ENCODE assay signal across 17 cellular contexts in the genomic region with DNA sequence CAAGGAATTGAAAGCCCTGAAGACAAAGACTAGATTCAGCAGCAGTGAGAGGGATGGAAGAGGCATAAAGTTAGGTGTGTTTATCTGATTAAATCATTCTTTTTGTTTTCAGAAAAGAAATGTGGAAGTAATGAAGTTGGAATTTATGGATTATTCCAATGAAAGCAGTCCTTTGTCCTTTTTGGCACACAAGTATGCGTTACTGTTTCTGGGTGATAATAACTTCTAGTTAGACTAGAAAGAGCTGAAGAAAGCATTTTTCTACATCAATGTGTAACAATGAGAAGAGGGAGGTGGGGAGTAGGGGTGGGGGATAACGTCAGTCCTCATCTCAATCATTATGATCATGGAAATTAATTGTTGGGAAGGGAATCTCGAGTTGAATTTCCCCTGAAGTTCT. TPM values are rescaled to one million over a fixed set of nuclear protein-coding genes. Genes with fewer than 3 reads are reported as not detected.
DNase-seq lines count a peak whose midpoint lies in the region; ATAC-seq and TF ChIP-seq lines count a peak whose summit lies in the region.
"Had no signal": no experiment of that assay in that cellular context is flagged by ENCODE, and none has a peak within 500 bp of the region (broad histone marks: within the 10 kb centered on the region; RNA-seq: fewer than 3 reads in every experiment).

No MANE protein-coding gene starts in this region.

- H3K27ac Mint-ChIP-seq in MCF 10A (ENCODE audit: low read depth, unreplicated experiment), result no peak overlapping the region
- H3K27ac Mint-ChIP-seq: CD14-positive monocyte; CD4-positive, alpha-beta T cell; CD8-positive, alpha-beta memory T cell; GM23338; H9 had no signal

- no peak overlapping the region for H3K18ac ChIP-seq in neuronal stem cell (ENCODE audit: low read length)

- H4K8ac ChIP-seq in neuronal stem cell (ENCODE audit: low read depth, low read length), result no peak overlapping the region

- H3K27me3 ChIP-seq in mammary epithelial cell (ENCODE audit: insufficient read depth, low read length) (no peaks in the 10 kb centered on the region), body of pancreas (no peaks in the 10 kb centered on the region), neuronal stem cell (ENCODE audit: control insufficient read depth in 3 of 3, insufficient read depth in 3 of 3, low read depth in 1 of 3, low read length in 3 of 3) (no peaks in the 10 kb centered on the region)
- H3K27me3 ChIP-seq: BE2C; BLaER1 treated with 17β-estradiol and CSF1 and Interleukin-3, amounts not matched to agents 10 nM and 100 nM had no signal

- TF ChIP-seq POLR2A in body of pancreas (IDR thresholded peaks at IDR 0.05) (no peak), lower leg skin (IDR thresholded peaks at IDR 0.05) (no peak)

- H3K79me1 ChIP-seq in neuronal stem cell (ENCODE audit: low read depth, low read length), result no peaks in the 10 kb centered on the region

- TF ChIP-seq CTCF in mammary epithelial cell (conservative IDR thresholded peaks at IDR 0.05 in 1 of 2, IDR thresholded peaks at IDR 0.05 in 1 of 2; ENCODE audit: extremely low read depth in 1 of 2, insufficient read depth in 1 of 2, low read depth in 1 of 2, low read length in 2 of 2) (no peak), MCF 10A (IDR thresholded peaks at IDR 0.05; ENCODE audit: unreplicated experiment) (no peak), body of pancreas (IDR thresholded peaks at IDR 0.05) (no peak), lower leg skin (IDR thresholded peaks at IDR 0.05) (no peak)

- POLR2A ChIA-PET in MCF 10A (lab: Yijun Ruan, JAX), result no interaction called here

- in situ Hi-C loops in mammary epithelial cell (cut with MboI; ENCODE audit: low sequenced_read_pairs in 2 of 2), result no loop called here

- H3K36me3 Mint-ChIP-seq in MCF 10A (ENCODE audit: insufficient read depth, unreplicated experiment), result no peaks in the 10 kb centered on the region
- H3K36me3 Mint-ChIP-seq: CD14-positive monocyte; CD8-positive, alpha-beta memory T cell had no signal

- H2AFZ ChIP-seq in mammary epithelial cell (ENCODE audit: low read depth, low read length) (peak overlapping the region; percentile 21), neuronal stem cell (ENCODE audit: low read length) (peak overlapping the region; percentile 68)
- H2AFZ ChIP-seq: GM23338 had no signal

- H3K4ac ChIP-seq in neuronal stem cell (ENCODE audit: low read length), result no peak overlapping the region

- H3K9me3 ChIP-seq in mammary epithelial cell (replicated peaks; ENCODE audit: insufficient read depth, low read length) (no peaks in the 10 kb centered on the region), body of pancreas (no peaks in the 10 kb centered on the region), neuronal stem cell (replicated peaks in 1 of 2; ENCODE audit: control insufficient read depth in 2 of 2, insufficient read depth in 1 of 2, low read depth in 1 of 2, low read length in 2 of 2) (peaks cover 0 to 4% of the 10 kb centered on the region in 2 donors)
- H3K9me3 ChIP-seq: BE2C had no signal

- H4K91ac ChIP-seq in neuronal stem cell (ENCODE audit: low read depth, low read length, poor library complexity), result no peak overlapping the region

- no peaks in the 10 kb centered on the region for H3K9me3 Mint-ChIP-seq in MCF 10A (ENCODE audit: unreplicated experiment)
- H3K9me3 Mint-ChIP-seq: GM23338 had no signal

- no peak overlapping the region for H2AK5ac ChIP-seq in neuronal stem cell (ENCODE audit: low read depth, low read length)

- H3K4me3 Mint-ChIP-seq in MCF 10A (ENCODE audit: unreplicated experiment), result no peak overlapping the region
- H3K4me3 Mint-ChIP-seq: CD14-positive monocyte; CD4-positive, alpha-beta T cell; CD8-positive, alpha-beta memory T cell; GM23338; H9 had no signal

- intact Hi-C loops in mammary epithelial cell (cut with micrococcal nuclease) (loop anchor here (2.0 kb wide), 1 partner anchor 786 kb away; no protein-coding TSS in a partner anchor), MCF 10A (cut with micrococcal nuclease) (loop anchor here (2.0 to 10.0 kb wide), 4 partner anchors 150 to 792 kb away; no protein-coding TSS in a partner anchor), body of pancreas (cut with DNase I) (no loop called here), lower leg skin (cut with DNase I; ENCODE audit: low total_unique reads) (no loop called here)

- CTCF ChIA-PET in mammary epithelial cell (lab: Charles Lee; ENCODE audit: low non-redundant PET) (no interaction called here), MCF 10A (lab: Yijun Ruan, JAX) (interaction anchor here (0.6 to 2.2 kb wide), 12 partner anchors 8 to 418 kb away, joined by 3 to 8 read pairs (median 4); no protein-coding TSS in a partner anchor)

- H3K36me3 ChIP-seq in mammary epithelial cell (ENCODE audit: insufficient read depth, low read length) (no peaks in the 10 kb centered on the region), body of pancreas (replicated peaks in 1 of 2; ENCODE audit: insufficient read depth in 1 of 2, low read depth in 2 of 2) (no peaks in the 10 kb centered on the region), neuronal stem cell (replicated peaks in 1 of 2; ENCODE audit: control insufficient read depth in 2 of 2, insufficient read depth in 2 of 2, low read length in 2 of 2) (no peaks in the 10 kb centered on the region)
- H3K36me3 ChIP-seq: BE2C; BLaER1 treated with 17β-estradiol and CSF1 and Interleukin-3, amounts not matched to agents 10 nM and 100 nM had no signal

- H3K4me1 Mint-ChIP-seq in MCF 10A (ENCODE audit: insufficient read depth, unreplicated experiment), result no peaks in the 10 kb centered on the region
- H3K4me1 Mint-ChIP-seq: CD8-positive, alpha-beta memory T cell; GM23338; H9 had no signal

- H2BK120ac ChIP-seq in neuronal stem cell (ENCODE audit: low read depth, low read length), result no peak overlapping the region

- no peak overlapping the region for H2BK15ac ChIP-seq in neuronal stem cell (ENCODE audit: low read length)

- H3K4me1 ChIP-seq in mammary epithelial cell (ENCODE audit: insufficient read depth, low read length) (no peaks in the 10 kb centered on the region), body of pancreas (no peaks in the 10 kb centered on the region), neuronal stem cell (ENCODE audit: control insufficient read depth in 2 of 2, insufficient read depth in 1 of 2, low read depth in 1 of 2, low read length in 2 of 2) (no peaks in the 10 kb centered on the region)
- H3K4me1 ChIP-seq: BE2C had no signal

- DNase-seq in mammary epithelial cell, result no peak
- DNase-seq in MCF 10A (ENCODE audit: unreplicated experiment), result no peak
- no peak for DNase-seq in body of pancreas
- DNase-seq in neuronal stem cell (ENCODE audit: low spot score), result no peak
- no peak for DNase-seq in lower leg skin (ENCODE audit: low spot score in 2 of 2)
- no peak for DNase-seq in kidney glomerular epithelial cell (lab: John Stamatoyannopoulos, UW)
- DNase-seq in NCI-H82 (lab: John Stamatoyannopoulos, UW), result no peak
- DNase-seq: CD4-positive, alpha-beta T cell; CD8-positive, alpha-beta memory T cell had no signal

- dilution Hi-C loops in mammary epithelial cell (cut with HindIII; ENCODE audit: low sequenced_read_pairs), result no loop called here

- no peak overlapping the region for H3K4me2 ChIP-seq in mammary epithelial cell (ENCODE audit: insufficient read depth, low read depth, low read length)
- no peak overlapping the region for H3K4me2 ChIP-seq in neuronal stem cell (ENCODE audit: insufficient read depth, low read length, poor library complexity, severe bottlenecking)
- H3K4me2 ChIP-seq: BLaER1 treated with 17β-estradiol and CSF1 and Interleukin-3, amounts not matched to agents 10 nM and 100 nM; GM23338 had no signal

- H4K20me1 ChIP-seq in mammary epithelial cell (ENCODE audit: insufficient read depth, low read length), result no peaks in the 10 kb centered on the region
- H4K20me1 ChIP-seq: BLaER1 treated with 17β-estradiol and CSF1 and Interleukin-3, amounts not matched to agents 10 nM and 100 nM had no signal

- H3K27me3 Mint-ChIP-seq in MCF 10A (ENCODE audit: insufficient read depth, unreplicated experiment), result peaks cover 12% of the 10 kb centered on the region
- H3K27me3 Mint-ChIP-seq: CD4-positive, alpha-beta T cell had no signal

- peak; percentile 60 for ATAC-seq in body of pancreas

- no peak overlapping the region for H2BK5ac ChIP-seq in neuronal stem cell (ENCODE audit: low read length)

- BruUV-seq in mammary epithelial cell (replicated peaks; lab: Mats Ljungman, UMichigan), result no TSS peak
- no TSS peak for BruUV-seq in MCF 10A (replicated peaks; lab: Mats Ljungman, UMichigan)

- 34% methylated on average over 3 of the region's 3 CpGs for WGBS in mammary epithelial cell (ENCODE audit: low coverage, missing lambda C conversion rate)
- 32 to 33% methylated on average over 3 of the region's 3 CpGs for WGBS in body of pancreas, 2 donors
- no CpG with 5 or more reads among the region's 3 CpGs for WGBS in neuronal stem cell (ENCODE audit: extremely low coverage in 2 of 2, insufficient read length in 2 of 2, insufficient replicate concordance in 1 of 2), 2 donors
- WGBS in lower leg skin, 2 donors, result 70 to 71% methylated on average over 3 of the region's 3 CpGs

- no peak overlapping the region for H3K23ac ChIP-seq in neuronal stem cell (ENCODE audit: low read depth, low read length, poor library complexity)

- H3K14ac ChIP-seq in neuronal stem cell (ENCODE audit: low read length), result no peak overlapping the region

- H3K9ac ChIP-seq in mammary epithelial cell (ENCODE audit: insufficient read depth, low read length) (no peak overlapping the region), neuronal stem cell (ENCODE audit: low read depth, low read length, poor library complexity) (no peak overlapping the region)
- H3K9ac ChIP-seq: BLaER1 treated with 17β-estradiol and CSF1 and Interleukin-3, amounts not matched to agents 10 nM and 100 nM had no signal

- H3K79me2 ChIP-seq in mammary epithelial cell (ENCODE audit: insufficient read depth, low read length), result no peaks in the 10 kb centered on the region

- H3K4me3 ChIP-seq in mammary epithelial cell (replicated peaks in 1 of 3; ENCODE audit: insufficient read depth in 1 of 3, low read depth in 2 of 3, low read length in 3 of 3) (no peak overlapping the region), body of pancreas (no peak overlapping the region), neuronal stem cell (ENCODE audit: low read length in 2 of 2) (no peak overlapping the region), lower leg skin (ENCODE audit: low read depth, poor library complexity, severe bottlenecking) (no peak overlapping the region)
- H3K4me3 ChIP-seq: BLaER1 treated with 17β-estradiol and CSF1 and Interleukin-3, amounts not matched to agents 10 nM and 100 nM; GM23338 had no signal

- no peak overlapping the region for H2BK12ac ChIP-seq in neuronal stem cell (ENCODE audit: low read length)

- H3K27ac ChIP-seq in mammary epithelial cell (ENCODE audit: insufficient read depth, low read depth, low read length) (no peak overlapping the region), body of pancreas (peak overlapping the region in 1 of 4 donors; percentile 55), neuronal stem cell (replicated peaks; ENCODE audit: low read length) (no peak overlapping the region)
- H3K27ac ChIP-seq: 22Rv1; BLaER1 treated with 17β-estradiol and CSF1 and Interleukin-3, amounts not matched to agents 10 nM and 100 nM had no signal

RNA-seq across cellular contexts. Expression of a gene that starts 53.0 kb away (rescaled TPM):
- total RNA-seq in mammary epithelial cell (not detected), MCF 10A (2022) (not detected in 2 replicates), body of pancreas (1 to 10 TPM in 1 of 2 donors, not detected in 1; 3.6 TPM), lower leg skin (1 to 10 TPM in 1 of 4 donors, under 1 TPM in 2, not detected in 1; 0.36 to 3.3 (median 0.59) TPM)
- not detected for polyA plus RNA-seq in mammary epithelial cell
- polyA minus RNA-seq in mammary epithelial cell, result not detected
- polyA plus RNA-seq in neuronal stem cell (2013, experiment 1 of 2), result 0.15 TPM
- polyA plus RNA-seq in neuronal stem cell (2013, experiment 2 of 2), result 0.10 TPM
- total RNA-seq: CD4-positive, alpha-beta T cell; CD8-positive, alpha-beta memory T cell; G401 had no signal
- polyA plus RNA-seq: AG04450; CD14-positive monocyte; CD8-positive, alpha-beta memory T cell had no signal

Comparison
In these comparisons a context has a peak if more than half of its experiments do, and no peak if none do; other contexts are left out.
1. intact Hi-C loops: an anchor here in mammary epithelial cell (2.0 kb wide) and MCF 10A (2.0 to 10.0 kb wide); none called in body of pancreas and lower leg skin.